8 cellular contexts compared by ENCODE assay signal in genomic region chr16:29210299-29211150, GRCh38.
A peak's percentile ranks its signal among the peaks of the same experiment; 100 is the strongest.
DNase-seq lines count a peak whose midpoint lies in the region; ATAC-seq and TF ChIP-seq lines count a peak whose summit lies in the region.
"Not testable (repeated sequence)": the region's sequence is repeated elsewhere in the genome, so short reads cannot be mapped to it uniquely, and the experiment has no call there.

No MANE protein-coding gene starts in this region.

- not testable (repeated sequence) for H3K4me3 ChIP-seq in colonic mucosa, suprapubic skin

- H3K36me3 ChIP-seq in colonic mucosa, suprapubic skin: not testable (repeated sequence)

- H3K4me1 ChIP-seq in colonic mucosa, suprapubic skin: not testable (repeated sequence)

- peak; percentile 8 for DNase-seq in activated CD8-positive, alpha-beta memory T cell treated with anti-CD3 and anti-CD28 coated beads, Interleukin-2, amount 50 U/mL, for 48 hours
- DNase-seq in colonic mucosa (peak; percentile 14), cardiac septum (ENCODE audit: low spot score) (peak; percentile 26), left lobe of liver (ENCODE audit: low spot score) (peak; percentile 14), suprapubic skin (ENCODE audit: low spot score in 2 of 2) (peak; percentile 44 to 53), ureter (ENCODE audit: low spot score) (peak; percentile 32)
- DNase-seq in left ventricle myocardium superior: not testable (repeated sequence)
- peak; percentile 31 for DNase-seq in natural killer cell treated with Interleukin-12 subunit alpha and Interleukin-12 subunit beta and Interleukin-15 and Interleukin-18, amount 100 ng/mL, for 72 hours (ENCODE audit: low spot score)

- not testable (repeated sequence) for H3K9me3 Mint-ChIP-seq in natural killer cell treated with Interleukin-12 subunit alpha and Interleukin-12 subunit beta and Interleukin-15 and Interleukin-18, amount 100 ng/mL, for 72 hours

- peak; percentile 79 for ATAC-seq in left ventricle myocardium superior
- ATAC-seq in left lobe of liver; natural killer cell treated with Interleukin-12 subunit alpha and Interleukin-12 subunit beta and Interleukin-15 and Interleukin-18, amount 100 ng/mL, for 72 hours: not testable (repeated sequence)

- not testable (repeated sequence) for H3K27ac Mint-ChIP-seq in natural killer cell treated with Interleukin-12 subunit alpha and Interleukin-12 subunit beta and Interleukin-15 and Interleukin-18, amount 100 ng/mL, for 72 hours

- peaks cover 11% of the 10 kb centered on the region for H3K36me3 Mint-ChIP-seq in natural killer cell treated with Interleukin-12 subunit alpha and Interleukin-12 subunit beta and Interleukin-15 and Interleukin-18, amount 100 ng/mL, for 72 hours

- TF ChIP-seq POLR2A in suprapubic skin (IDR thresholded peaks at IDR 0.05): not testable (repeated sequence)

- intact Hi-C loops in colonic mucosa (cut with DNase I); cardiac septum (cut with DNase I); left ventricle myocardium superior (cut with micrococcal nuclease): not testable (repeated sequence)

- not testable (repeated sequence) for H3K4me3 Mint-ChIP-seq in natural killer cell treated with Interleukin-12 subunit alpha and Interleukin-12 subunit beta and Interleukin-15 and Interleukin-18, amount 100 ng/mL, for 72 hours

- H3K9ac ChIP-seq in colonic mucosa (ENCODE audit: low read depth in 2 of 2, low read length in 2 of 2): not testable (repeated sequence)

- not testable (repeated sequence) for TF ChIP-seq EP300 in suprapubic skin (IDR thresholded peaks at IDR 0.05)

- WGBS in suprapubic skin: 80% methylated on average over 21 of the region's 25 CpGs

- H3K27me3 ChIP-seq in colonic mucosa, suprapubic skin: not testable (repeated sequence)

- H3K9me3 ChIP-seq in colonic mucosa, suprapubic skin: not testable (repeated sequence)

- TF ChIP-seq CTCF in colonic mucosa (IDR thresholded peaks at IDR 0.05); suprapubic skin (IDR thresholded peaks at IDR 0.05): not testable (repeated sequence)

- not testable (repeated sequence) for H3K27ac ChIP-seq in colonic mucosa, suprapubic skin

- not testable (repeated sequence) for H3K4me1 Mint-ChIP-seq in natural killer cell treated with Interleukin-12 subunit alpha and Interleukin-12 subunit beta and Interleukin-15 and Interleukin-18, amount 100 ng/mL, for 72 hours (ENCODE audit: low read depth in 2 of 2)

- not testable (repeated sequence) for H3K27me3 Mint-ChIP-seq in natural killer cell treated with Interleukin-12 subunit alpha and Interleukin-12 subunit beta and Interleukin-15 and Interleukin-18, amount 100 ng/mL, for 72 hours
